ENCODE assay signal across 16 cellular contexts in the genomic region with DNA sequence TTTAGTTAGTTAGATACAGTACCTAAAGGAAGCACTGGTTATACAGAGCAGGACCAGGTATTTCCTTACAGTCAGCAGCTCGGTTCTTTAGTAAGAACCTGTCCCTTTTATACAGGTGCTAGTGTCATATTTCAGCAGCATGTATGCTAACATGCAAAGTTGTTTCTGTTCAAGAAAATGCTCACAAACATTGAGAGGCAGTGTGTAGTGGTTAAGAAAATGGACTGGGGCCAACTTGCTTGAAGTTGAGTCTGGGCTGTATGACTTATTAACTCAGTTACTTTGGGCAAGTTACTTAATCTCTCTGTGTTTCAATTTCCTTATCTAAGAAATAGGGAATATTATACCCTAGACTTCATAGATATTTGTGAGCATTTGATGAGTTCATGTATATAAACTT. TPM values are rescaled to one million over a fixed set of nuclear protein-coding genes. Genes with fewer than 3 reads are reported as not detected.
DNase-seq lines count a peak whose midpoint lies in the region; ATAC-seq and TF ChIP-seq lines count a peak whose summit lies in the region.
"Had no signal": no experiment of that assay in that cellular context is flagged by ENCODE, and none has a peak within 500 bp of the region (broad histone marks: within the 10 kb centered on the region; RNA-seq: fewer than 3 reads in every experiment).

No MANE protein-coding gene starts in this region.

- peak overlapping the region; percentile 91 for H3K27ac ChIP-seq in RWPE2 (ENCODE audit: poor library complexity, severe bottlenecking)
- no peak overlapping the region for H3K27ac ChIP-seq in testis
- H3K27ac ChIP-seq: SK-N-MC had no signal

- peaks cover 68% of the 10 kb centered on the region for H3K4me1 ChIP-seq in RWPE2 (ENCODE audit: insufficient read depth, poor library complexity, severe bottlenecking)
- H3K4me1 ChIP-seq in testis = peaks cover 16% of the 10 kb centered on the region

- no peak for TF ChIP-seq POLR2A in testis (IDR thresholded peaks at IDR 0.05)

- H3K4me3 ChIP-seq in RWPE2 (ENCODE audit: severe bottlenecking) (no peak overlapping the region), epithelial cell of esophagus (ENCODE audit: low read length) (no peak overlapping the region), testis (no peak overlapping the region)
- H3K4me3 ChIP-seq: GM12878, SK-N-MC had no signal

- no peaks in the 10 kb centered on the region for H3K27me3 ChIP-seq in RWPE2 (ENCODE audit: insufficient read depth, poor library complexity, severe bottlenecking)
- H3K27me3 ChIP-seq in testis = no peaks in the 10 kb centered on the region

- TF ChIP-seq CTCF in RWPE2 (IDR thresholded peaks at IDR 0.05; ENCODE audit: poor library complexity, severe bottlenecking) (no peak), epithelial cell of esophagus (IDR thresholded peaks at IDR 0.05; ENCODE audit: insufficient read depth, low read depth, low read length, missing control alignments) (no peak), testis (IDR thresholded peaks at IDR 0.05) (no peak)

- H3K9me3 ChIP-seq in RWPE2 (ENCODE audit: severe bottlenecking) (no peaks in the 10 kb centered on the region), testis (no peaks in the 10 kb centered on the region)

- ATAC-seq in RWPE2 (ENCODE audit: low read depth) = peak; percentile 23
- ATAC-seq in GM21423 (IDR thresholded peaks at IDR 0.05; ENCODE audit: unreplicated experiment) = no peak
- no peak for ATAC-seq in GM21576 (IDR thresholded peaks at IDR 0.05; ENCODE audit: unreplicated experiment)
- ATAC-seq: GM12878 had no signal

- H3K36me3 ChIP-seq in RWPE2 (ENCODE audit: low read depth) = peaks cover 11% of the 10 kb centered on the region; the same call in 1 of the 2 replicates
- no peaks in the 10 kb centered on the region for H3K36me3 ChIP-seq in testis (ENCODE audit: low read depth, missing control alignments)

- 78 to 91% methylated on average over 1 of the region's 1 CpG for WGBS in testis, 2 donors

- intact Hi-C loops in testis (cut with DNase I; ENCODE audit: low total_unique reads) = no loop called here

- DNase-seq in DMS53 (lab: John Stamatoyannopoulos, UW) = peak; percentile 50
- DNase-seq in NCI-H2107 treated with DMSO at 0.1 percent for 48 hours (lab: John Stamatoyannopoulos, UW; ENCODE audit: unreplicated experiment) = peak; percentile 70
- DNase-seq in RWPE2 (ENCODE audit: low spot score) = no peak
- DNase-seq in epithelial cell of esophagus (ENCODE audit: low read depth) = peak; percentile 45
- no peak for DNase-seq in middle frontal gyrus (ENCODE audit: extremely low spot score, low spot score)
- no peak for DNase-seq in testis
- DNase-seq: COR-L47, DMS79, NCI-H1048, NCI-H146, NCI-H2081 treated with DMSO at 0.1 percent for 48 hours, NCI-H524 treated with DMSO at 0.1 percent for 48 hours had no signal

RNA-seq across cellular contexts. Expression of a gene that starts 31.1 kb away (rescaled TPM):
- 10 to 100 TPM; 40.1 to 42.0 TPM for total RNA-seq in testis
- 29.0 TPM for polyA plus RNA-seq in testis (ENCODE audit: insufficient read depth, low read depth, low replicate concordance)

Comparison
In these comparisons a context has a peak if more than half of its experiments do, and no peak if none do; other contexts are left out.
1. DNase-seq: peak in DMS53 (single experiment), NCI-H2107 treated with DMSO at 0.1 percent for 48 hours (single experiment) and epithelial cell of esophagus (single experiment); none in RWPE2 (single experiment), middle frontal gyrus (single experiment) and testis (single experiment).